20 cellular contexts compared by ENCODE assay signal in the genomic region with DNA sequence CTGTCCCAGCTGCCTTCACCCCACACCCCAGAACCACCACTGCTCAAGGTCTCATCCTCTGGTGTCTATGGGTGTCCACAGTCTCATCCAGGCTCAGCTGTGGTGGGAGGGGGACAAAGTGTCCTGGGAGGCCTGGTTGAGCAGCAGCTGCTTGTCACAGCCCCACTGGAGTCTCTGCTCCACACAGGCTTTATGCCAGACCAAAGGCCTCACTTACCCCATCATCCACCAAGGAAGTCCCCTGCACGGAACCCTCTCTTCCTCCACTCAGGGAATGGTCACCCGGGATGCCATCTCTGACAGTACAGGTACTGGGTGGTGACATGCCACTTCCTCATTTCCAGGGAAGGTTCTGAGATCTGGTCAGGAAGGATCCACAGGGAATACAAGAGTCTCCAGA.
DNase-seq lines count a peak whose midpoint lies in the region; ATAC-seq, FAIRE-seq and TF ChIP-seq lines count a peak whose summit lies in the region.
"Had no signal": no experiment of that assay in that cellular context is flagged by ENCODE, and none has a peak within 500 bp of the region (broad histone marks: within the 10 kb centered on the region; RNA-seq: fewer than 3 reads in every experiment).

No MANE protein-coding gene starts in this region.

- H3K9ac ChIP-seq in K562 (ENCODE audit: insufficient read depth in 1 of 2, low read depth in 2 of 2, low read length in 2 of 2) = no peak overlapping the region
- H3K9ac ChIP-seq: GM23248 had no signal

- WGBS in K562 (ENCODE audit: insufficient coverage, low coverage, missing lambda C conversion rate) = 4% methylated on average over 2 of the region's 2 CpGs

- in situ Hi-C loops in K562 (cut with MboI) = no loop called here

- no peak for TF ChIP-seq EP300 in K562 (IDR thresholded peaks at IDR 0.05; ENCODE audit: low read length)

- H3K4me3 Mint-ChIP-seq in osteocyte (ENCODE audit: unreplicated experiment) = no peak overlapping the region
- H3K4me3 Mint-ChIP-seq: CD4-positive, alpha-beta memory T cell; H9 had no signal

- H3K9me3 ChIP-seq in K562 (replicated peaks; ENCODE audit: control insufficient read depth, insufficient read depth, low read depth, low read length) = no peaks in the 10 kb centered on the region; the same call in 1 of the 2 replicates

- DNase-seq in K562 (ENCODE audit: extremely low read depth in 1 of 4, low spot score in 3 of 4) (no peak), ecto neural progenitor cell (ENCODE audit: low spot score) (peak; percentile 15), islet precursor cell (peak; percentile 38), osteocyte (ENCODE audit: extremely low spot score, unreplicated experiment) (peak; percentile 81), kidney tubule cell (ENCODE audit: low spot score) (no peak)
- no peak for DNase-seq in activated CD4-positive, alpha-beta T cell treated with anti-CD3 and anti-CD28 coated beads for 4 hours
- DNase-seq: C1 segment of cervical spinal cord; Calu3; CD4-positive, alpha-beta memory T cell; COR-L47; DMS53; DMS79 treated with DMSO at 0.1 percent for 48 hours; GM23248; H9 had no signal

- no peaks in the 10 kb centered on the region for H3K27me3 Mint-ChIP-seq in osteocyte (ENCODE audit: unreplicated experiment)
- H3K27me3 Mint-ChIP-seq: CD4-positive, alpha-beta memory T cell had no signal

- CTCF ChIA-PET in K562 (lab: Yijun Ruan, JAX; ENCODE audit: low intra/inter-chr PET ratio) = no interaction called here

- H3K4me1 Mint-ChIP-seq in osteocyte (ENCODE audit: unreplicated experiment) = no peaks in the 10 kb centered on the region
- H3K4me1 Mint-ChIP-seq: H9 had no signal

- no peak overlapping the region for H3K27ac Mint-ChIP-seq in osteocyte (ENCODE audit: unreplicated experiment)
- H3K27ac Mint-ChIP-seq: CD4-positive, alpha-beta memory T cell; H9 had no signal

- H2AFZ ChIP-seq in K562 (ENCODE audit: low read depth, low read length) = no peak overlapping the region
- H2AFZ ChIP-seq: GM23248 had no signal

- TF ChIP-seq POLR2A in K562 (conservative IDR thresholded peaks at IDR 0.05) = no peak

- intact Hi-C loops in K562 (cut with micrococcal nuclease) = no loop called here

- POLR2A ChIA-PET in K562 (lab: Yijun Ruan, JAX) = no interaction called here

- H4K20me1 ChIP-seq in K562 (replicated peaks; ENCODE audit: control insufficient read depth, insufficient read depth, low read length) = no peaks in the 10 kb centered on the region

- peaks cover 5% of the 10 kb centered on the region for H3K36me3 Mint-ChIP-seq in osteocyte (ENCODE audit: unreplicated experiment)

- H3K9me1 ChIP-seq in K562 (ENCODE audit: control insufficient read depth, insufficient read depth, low read length) = no peaks in the 10 kb centered on the region

- no peak for TF ChIP-seq RAD21 in K562 (CRISPR knock-in tag; conservative IDR thresholded peaks at IDR 0.05 in 1 of 2, IDR thresholded peaks at IDR 0.05 in 1 of 2)

- H3K36me3 ChIP-seq in K562 (ENCODE audit: control insufficient read depth, insufficient read depth, low read length) = no peaks in the 10 kb centered on the region

- H3K4me1 ChIP-seq in K562 (replicated peaks in 1 of 2; ENCODE audit: control insufficient read depth in 2 of 2, insufficient read depth in 2 of 2, low read length in 2 of 2) = no peaks in the 10 kb centered on the region

- TF ChIP-seq CTCF in K562 (IDR thresholded peaks at IDR 0.05 in 2 of 3, conservative IDR thresholded peaks at IDR 0.05 in 1 of 3; ENCODE audit: insufficient read depth in 2 of 3, low read depth in 1 of 3, low read length in 3 of 3) = no peak
- TF ChIP-seq CTCF in osteocyte (IDR thresholded peaks at IDR 0.05) = no peak

- no peak for FAIRE-seq in K562 (lab: Jason Lieb, UNC)
- FAIRE-seq: G401.6, GM12892, H1 had no signal

- no peaks in the 10 kb centered on the region for H3K27me3 ChIP-seq in K562 (ENCODE audit: control insufficient read depth in 2 of 2, insufficient read depth in 2 of 2, low read length in 2 of 2)

- no peak overlapping the region for H3K4me3 ChIP-seq in K562
- H3K4me3 ChIP-seq: GM23248 had no signal

- H3K27ac ChIP-seq in K562 (ENCODE audit: extremely low read depth, low read depth, low read length) = no peak overlapping the region
- H3K27ac ChIP-seq: GM23248 had no signal

- no peak overlapping the region for H3K4me2 ChIP-seq in K562 (ENCODE audit: insufficient read depth, low read length)

- H3K79me2 ChIP-seq in K562 (ENCODE audit: control insufficient read depth, insufficient read depth, low read length) = no peaks in the 10 kb centered on the region

- BruUV-seq in K562 (replicated peaks; lab: Mats Ljungman, UMichigan) = no TSS peak

- ATAC-seq in K562 (no peak), HG03439 (IDR thresholded peaks at IDR 0.05; ENCODE audit: unreplicated experiment) (no peak), GM19467 (IDR thresholded peaks at IDR 0.05; ENCODE audit: unreplicated experiment) (no peak)
- ATAC-seq: HCT116 had no signal

- peaks cover 41% of the 10 kb centered on the region for H3K9me3 Mint-ChIP-seq in osteocyte (ENCODE audit: unreplicated experiment)

TF ChIP-seq in K562, 482 proteins besides CTCF, POLR2A, EP300 and RAD21:
- TF ChIP-seq SPI1 (IDR thresholded peaks at IDR 0.05; ENCODE audit: borderline replicate concordance, low read depth, low read length) (peak; percentile 28; the same call in 1 of the 2 replicates), ZBTB1 (CRISPR knock-in tag; IDR thresholded peaks at IDR 0.05; ENCODE audit: borderline replicate concordance, low read depth) (no peak)

Comparison
In these comparisons a context has a peak if more than half of its experiments do, and no peak if none do; other contexts are left out.
1. DNase-seq: peak in ecto neural progenitor cell (single experiment), islet precursor cell (single experiment) and osteocyte (single experiment); none in K562 (0 of 4), activated CD4-positive, alpha-beta T cell treated with anti-CD3 and anti-CD28 coated beads for 4 hours (0 of 2) and kidney tubule cell (single experiment).